In the genomic region with DNA sequence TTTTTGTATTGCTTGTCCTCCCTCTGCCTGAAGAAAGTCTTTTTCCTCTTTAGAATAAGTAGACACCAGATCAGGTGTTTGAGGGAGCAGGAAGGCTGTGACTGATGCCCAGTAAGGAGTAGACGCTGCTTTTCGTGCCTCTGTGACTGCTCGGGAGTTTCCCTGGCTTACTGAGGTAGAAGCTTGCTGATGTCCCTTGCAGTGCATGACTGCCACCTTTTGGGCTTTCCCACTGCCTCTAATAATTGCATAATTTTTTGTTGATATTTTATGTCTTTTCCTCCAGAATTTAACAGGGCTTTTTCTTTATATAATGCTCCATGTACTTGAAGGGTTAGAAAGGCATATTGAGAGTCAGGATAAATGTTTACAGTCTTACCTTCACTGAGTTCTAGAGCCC, we compare ENCODE assay signal across 18 cellular contexts.
DNase-seq lines count a peak whose midpoint lies in the region; ATAC-seq, FAIRE-seq and TF ChIP-seq lines count a peak whose summit lies in the region.
"Had no signal": no experiment of that assay in that cellular context is flagged by ENCODE, and none has a peak within 500 bp of the region (broad histone marks: within the 10 kb centered on the region; RNA-seq: fewer than 3 reads in every experiment).

No MANE protein-coding gene starts in this region.

- TF ChIP-seq CTCF in LNCaP clone FGC (IDR thresholded peaks at IDR 0.05; ENCODE audit: control insufficient read depth, extremely low read depth, insufficient read depth) (peak; percentile 53), thoracic aorta (IDR thresholded peaks at IDR 0.05) (peak; percentile 30)

- H3K4me3 ChIP-seq in LNCaP clone FGC (ENCODE audit: low read depth, low read length): no peak overlapping the region
- no peak overlapping the region for H3K4me3 ChIP-seq in thoracic aorta
- H3K4me3 ChIP-seq: left lung had no signal

- FAIRE-seq in H54 (lab: Jason Lieb, UNC): no peak

- no peaks in the 10 kb centered on the region for H3K9me3 ChIP-seq in thoracic aorta
- H3K9me3 ChIP-seq: left lung had no signal

- H3K27me3 ChIP-seq in thoracic aorta (replicated peaks; ENCODE audit: insufficient read depth): no peaks in the 10 kb centered on the region
- H3K27me3 ChIP-seq: left lung had no signal

- H3K27ac ChIP-seq in thoracic aorta: no peak overlapping the region
- H3K27ac ChIP-seq: epithelial cell of prostate, left lung had no signal

- no peak for TF ChIP-seq POLR2A in H54 (IDR thresholded peaks at IDR 0.05; ENCODE audit: low read depth, low read length)

- no peaks in the 10 kb centered on the region for H3K36me3 ChIP-seq in thoracic aorta
- H3K36me3 ChIP-seq: left lung had no signal

- H3K4me1 ChIP-seq in thoracic aorta (ENCODE audit: control insufficient read depth in 1 of 2, low read depth in 2 of 2): no peaks in the 10 kb centered on the region
- H3K4me1 ChIP-seq: left lung had no signal

- DNase-seq in LNCaP clone FGC (ENCODE audit: low read depth) (no peak), glomerular visceral epithelial cell (ENCODE audit: extremely low spot score) (peak; percentile 58), thoracic aorta (ENCODE audit: low spot score) (no peak), GM19238 (ENCODE audit: insufficient read length, low spot score) (no peak), H54 (ENCODE audit: insufficient read length, low spot score) (no peak)
- DNase-seq: activated CD4-positive, alpha-beta T cell treated with anti-CD3 and anti-CD28 coated beads for 48 hours; activated naive CD8-positive, alpha-beta T cell treated with anti-CD3 and anti-CD28 coated beads, Interleukin-2, amount 10 ng/mL, durations not matched to agents 7 days and 5 days; activated T-cell treated with anti-CD3 and anti-CD28 coated beads, Interleukin-2, amount 50 U/mL, for 24 hours; left lung; NCI-H510A treated with DMSO at 0.1 percent for 48 hours; nephron progenitor cell; stimulated activated CD4-positive, alpha-beta T cell treated with anti-CD3 and anti-CD28 coated beads, Interleukin-4, amount 100 ng/mL, for 4 hours had no signal

- ATAC-seq in GM19025 (IDR thresholded peaks at IDR 0.05; ENCODE audit: low read depth, unreplicated experiment): peak; percentile 37
- ATAC-seq in thoracic aorta (ENCODE audit: insufficient number of reproducible peaks, low FRiP score, low read depth): no peak
- no peak for ATAC-seq in HG02981 (IDR thresholded peaks at IDR 0.05; ENCODE audit: unreplicated experiment)
- no peak for ATAC-seq in GM19463 (IDR thresholded peaks at IDR 0.05; ENCODE audit: unreplicated experiment)
- ATAC-seq: left lung; sciatic nerve; stimulated activated effector memory CD8-positive, alpha-beta T cell treated with anti-CD3 and anti-CD28 coated beads, Interleukin-12 subunit alpha, Interleukin-12 subunit beta, amount 100 ng/mL, for 72 hours had no signal
